ENCODE assay signal across 18 cellular contexts in the genomic region with DNA sequence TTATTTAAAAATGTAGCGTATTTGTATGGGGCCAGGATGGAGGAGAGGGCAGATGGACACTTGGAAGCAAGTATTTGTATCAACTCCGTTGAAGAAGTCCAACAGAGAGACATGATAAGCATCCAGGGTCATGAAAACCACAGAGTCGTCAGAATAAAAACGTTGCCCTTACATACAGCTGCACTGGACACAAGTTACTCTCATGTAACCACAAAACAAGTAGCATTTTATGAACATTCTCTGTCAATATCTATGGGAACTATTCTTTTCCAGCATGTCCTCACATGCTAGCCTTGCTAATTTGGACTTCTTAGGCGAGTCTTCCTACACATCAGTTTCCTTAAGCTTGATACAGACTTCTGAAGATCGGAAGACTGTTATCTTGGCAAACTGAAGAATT. TPM values are rescaled to one million over a fixed set of nuclear protein-coding genes. Genes with fewer than 3 reads are reported as not detected.
DNase-seq lines count a peak whose midpoint lies in the region; ATAC-seq and TF ChIP-seq lines count a peak whose summit lies in the region.
"Had no signal": no experiment of that assay in that cellular context is flagged by ENCODE, and none has a peak within 500 bp of the region (broad histone marks: within the 10 kb centered on the region; RNA-seq: fewer than 3 reads in every experiment).

No MANE protein-coding gene starts in this region.

- POLR2A ChIA-PET in PC-9 (lab: Charles Lee; ENCODE audit: unreplicated experiment) = no interaction called here

- no TSS peak for BruUV-seq in PC-9 (replicated peaks; lab: Mats Ljungman, UMichigan)

- H3K36me3 ChIP-seq in DOHH2 (ENCODE audit: control insufficient read depth, low read length) = no peaks in the 10 kb centered on the region
- peaks cover 23% of the 10 kb centered on the region; the same call in 1 of the 2 replicates for H3K36me3 ChIP-seq in PC-9 (ENCODE audit: low read depth)

- H3K27ac ChIP-seq in DOHH2 (ENCODE audit: low read depth, low read length) (peak overlapping the region; percentile 96), PC-9 (peak overlapping the region; percentile 19; the same call in 1 of the 2 replicates)
- H3K27ac ChIP-seq: coronary artery had no signal

- ATAC-seq in sciatic nerve (peak; percentile 29), GM21528 (IDR thresholded peaks at IDR 0.05; ENCODE audit: low FRiP score, unreplicated experiment) (no peak), GM19023 (IDR thresholded peaks at IDR 0.05; ENCODE audit: unreplicated experiment) (no peak)
- ATAC-seq: HCT116; left colon; stimulated activated memory B cell treated with anti-CD40 and anti-IgM and Interleukin-4, amounts not matched to agents 10 μg/mL and 1 μg/mL and 100 μg/mL, for 72 hours had no signal

- peak overlapping the region; percentile 62 for H3K27ac Mint-ChIP-seq in chondrocyte (ENCODE audit: unreplicated experiment)
- H3K27ac Mint-ChIP-seq: activated CD4-positive, alpha-beta T cell treated with anti-CD3 and anti-CD28 coated beads, Interleukin-2, amount 10 ng/mL, durations not matched to agents 7 days and 5 days; CD4-positive, alpha-beta memory T cell; stimulated activated memory B cell treated with anti-CD40 and anti-IgM and Interleukin-4, amounts not matched to agents 10 μg/mL and 1 μg/mL and 100 μg/mL, for 72 hours had no signal

- H3K27me3 ChIP-seq in DOHH2 (ENCODE audit: control insufficient read depth, low read length) = no peaks in the 10 kb centered on the region
- H3K27me3 ChIP-seq in PC-9 (ENCODE audit: insufficient read depth, low read depth) = no peaks in the 10 kb centered on the region

- no peaks in the 10 kb centered on the region; the same call in 1 of the 2 replicates for H3K79me2 ChIP-seq in DOHH2 (ENCODE audit: control insufficient read depth, low read length)
- H3K79me2 ChIP-seq in PC-9 (ENCODE audit: low read depth) = peaks cover 98% of the 10 kb centered on the region

- H3K9me3 ChIP-seq in DOHH2 (ENCODE audit: control insufficient read depth, insufficient read depth, low read length) (no peaks in the 10 kb centered on the region), PC-9 (ENCODE audit: insufficient read depth, low read depth) (no peaks in the 10 kb centered on the region)

- H3K4me2 ChIP-seq in DOHH2 (ENCODE audit: low read length) = peak overlapping the region; percentile 95
- no peak overlapping the region for H3K4me2 ChIP-seq in PC-9

- no peak for TF ChIP-seq CTCF in DOHH2 (IDR thresholded peaks at IDR 0.05; ENCODE audit: low read depth, low read length, poor library complexity, severe bottlenecking)
- no peak for TF ChIP-seq CTCF in PC-9 (conservative IDR thresholded peaks at IDR 0.05)
- TF ChIP-seq CTCF in chondrocyte (IDR thresholded peaks at IDR 0.05) = no peak

- H3K4me3 Mint-ChIP-seq in chondrocyte (ENCODE audit: unreplicated experiment) = no peak overlapping the region
- H3K4me3 Mint-ChIP-seq: activated CD4-positive, alpha-beta T cell treated with anti-CD3 and anti-CD28 coated beads, Interleukin-2, amount 10 ng/mL, durations not matched to agents 7 days and 5 days; CD4-positive, alpha-beta memory T cell; stimulated activated memory B cell treated with anti-CD40 and anti-IgM and Interleukin-4, amounts not matched to agents 10 μg/mL and 1 μg/mL and 100 μg/mL, for 72 hours had no signal

- H3K4me3 ChIP-seq in DOHH2 (ENCODE audit: low read length) (peak overlapping the region; percentile 65), PC-9 (no peak overlapping the region)
- H3K4me3 ChIP-seq: coronary artery had no signal

- H3K4me1 ChIP-seq in DOHH2 (ENCODE audit: control insufficient read depth, low read length) = peaks cover 57% of the 10 kb centered on the region
- no peaks in the 10 kb centered on the region for H3K4me1 ChIP-seq in PC-9 (replicated peaks; ENCODE audit: insufficient read depth)

- H3K27me3 Mint-ChIP-seq in chondrocyte (ENCODE audit: low read depth) = no peaks in the 10 kb centered on the region

- H3K36me3 Mint-ChIP-seq in chondrocyte (ENCODE audit: low read depth) = peaks cover 1% of the 10 kb centered on the region
- H3K36me3 Mint-ChIP-seq: CD4-positive, alpha-beta memory T cell; stimulated activated memory B cell treated with anti-CD40 and anti-IgM and Interleukin-4, amounts not matched to agents 10 μg/mL and 1 μg/mL and 100 μg/mL, for 72 hours had no signal

- intact Hi-C loops in PC-9 (cut with micrococcal nuclease; ENCODE audit: unreplicated experiment) = no loop called here
- intact Hi-C loops in sciatic nerve (cut with DNase I) = no loop called here

- H3K4me1 Mint-ChIP-seq in chondrocyte (ENCODE audit: low read depth) = peaks cover 63% of the 10 kb centered on the region

- CTCF ChIA-PET in PC-9 (lab: Charles Lee) = no interaction called here

- H4K20me1 ChIP-seq in DOHH2 (ENCODE audit: control insufficient read depth, insufficient read depth, low read depth, low read length) (no peaks in the 10 kb centered on the region), PC-9 (ENCODE audit: insufficient read depth) (no peaks in the 10 kb centered on the region; the same call in 1 of the 2 replicates)

- H3K9me3 Mint-ChIP-seq in chondrocyte (ENCODE audit: low read depth) = no peaks in the 10 kb centered on the region
- H3K9me3 Mint-ChIP-seq: activated CD4-positive, alpha-beta T cell treated with anti-CD3 and anti-CD28 coated beads, Interleukin-2, amount 10 ng/mL, durations not matched to agents 7 days and 5 days; CD4-positive, alpha-beta memory T cell; stimulated activated memory B cell treated with anti-CD40 and anti-IgM and Interleukin-4, amounts not matched to agents 10 μg/mL and 1 μg/mL and 100 μg/mL, for 72 hours had no signal

- no peak overlapping the region for H2AFZ ChIP-seq in PC-9

- peaks cover 29% of the 10 kb centered on the region for H3F3A ChIP-seq in DOHH2 (ENCODE audit: control insufficient read depth, insufficient read depth)
- no peaks in the 10 kb centered on the region; the same call in 1 of the 2 replicates for H3F3A ChIP-seq in PC-9 (ENCODE audit: insufficient read depth, low read depth)

- DNase-seq in PC-9 (no peak), chondrocyte (ENCODE audit: low spot score) (no peak), sciatic nerve (ENCODE audit: low spot score) (no peak), NCI-H2081 (lab: John Stamatoyannopoulos, UW) (no peak), T-helper 9 cell (no peak)
- DNase-seq: activated CD4-positive, alpha-beta T cell treated with anti-CD3 and anti-CD28 coated beads, Interleukin-2, amount 10 ng/mL, durations not matched to agents 7 days and 5 days; activated naive CD4-positive, alpha-beta T cell; CD4-positive, alpha-beta memory T cell; left colon; NCI-H1436; retina; trophoblast cell had no signal

- no peaks in the 10 kb centered on the region for H3K9me2 ChIP-seq in DOHH2 (replicated peaks; ENCODE audit: control insufficient read depth, low read length)
- no peaks in the 10 kb centered on the region for H3K9me2 ChIP-seq in PC-9 (ENCODE audit: insufficient read depth)

RNA-seq across cellular contexts. Expression of a gene that starts 35.0 kb away (rescaled TPM):
- 13.4 and 17.5 TPM in 2 replicates for total RNA-seq in PC-9 (2021)
- 36.6 to 54.2 TPM (median 37.1 TPM) in 3 replicates for total RNA-seq in chondrocyte
- 37.0 TPM for total RNA-seq in sciatic nerve
